In genomic region chrX:40050532-40050931, GRCh38 we compare ENCODE assay signal across 1 cellular context.
TF ChIP-seq lines count a peak whose summit lies in the region.

No MANE protein-coding gene starts in this region.

TF ChIP-seq in K562, 482 proteins besides CTCF, POLR2A, EP300 and RAD21 (continued from another document):
- no peak for TF ChIP-seq ZNF740 (CRISPR knock-in tag; IDR thresholded peaks at IDR 0.05)
- no peak for TF ChIP-seq ZNF740 (tag; IDR thresholded peaks at IDR 0.05)
- TF ChIP-seq RUNX1 (IDR thresholded peaks at IDR 0.05; ENCODE audit: low read depth), result no peak
- TF ChIP-seq SOX6 (IDR thresholded peaks at IDR 0.05), result no peak
